Comparison of ENCODE assay signal across 1 cellular context in the genomic region with DNA sequence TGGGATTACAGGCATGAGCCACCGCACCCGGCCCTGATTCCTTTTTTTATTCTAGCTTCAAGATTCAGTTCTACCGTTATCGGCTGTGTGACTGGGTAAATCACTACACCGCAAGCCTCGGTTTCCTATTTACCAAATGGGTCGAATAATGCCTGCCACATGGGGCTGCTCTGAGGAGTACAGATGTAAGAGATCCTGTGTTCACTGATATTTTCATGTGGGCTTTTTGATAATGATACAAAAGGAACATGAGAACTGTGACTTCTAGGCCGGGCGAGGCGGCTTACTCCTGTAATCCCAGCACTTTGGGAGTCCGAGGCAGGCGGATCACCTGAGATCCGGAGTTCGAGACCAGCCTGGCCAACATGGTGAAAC.
TF ChIP-seq lines count a peak whose summit lies in the region.

No MANE protein-coding gene starts in this region.

TF ChIP-seq in HepG2, 621 proteins besides CTCF, POLR2A, EP300 and RAD21:
- TF ChIP-seq MZF1 (CRISPR knock-in tag; IDR thresholded peaks at IDR 0.05; ENCODE audit: borderline replicate concordance) (no peak), ZNF138 (CRISPR knock-in tag; IDR thresholded peaks at IDR 0.05; ENCODE audit: low read depth) (0 out of 2 replicates have a peak, but pooled peaks have one; percentile 2), NFKB2 (CRISPR knock-in tag; IDR thresholded peaks at IDR 0.05; ENCODE audit: borderline replicate concordance) (0 out of 2 replicates have a peak, but pooled peaks have one; percentile 7)
- TF ChIP-seq, protein P1, sequence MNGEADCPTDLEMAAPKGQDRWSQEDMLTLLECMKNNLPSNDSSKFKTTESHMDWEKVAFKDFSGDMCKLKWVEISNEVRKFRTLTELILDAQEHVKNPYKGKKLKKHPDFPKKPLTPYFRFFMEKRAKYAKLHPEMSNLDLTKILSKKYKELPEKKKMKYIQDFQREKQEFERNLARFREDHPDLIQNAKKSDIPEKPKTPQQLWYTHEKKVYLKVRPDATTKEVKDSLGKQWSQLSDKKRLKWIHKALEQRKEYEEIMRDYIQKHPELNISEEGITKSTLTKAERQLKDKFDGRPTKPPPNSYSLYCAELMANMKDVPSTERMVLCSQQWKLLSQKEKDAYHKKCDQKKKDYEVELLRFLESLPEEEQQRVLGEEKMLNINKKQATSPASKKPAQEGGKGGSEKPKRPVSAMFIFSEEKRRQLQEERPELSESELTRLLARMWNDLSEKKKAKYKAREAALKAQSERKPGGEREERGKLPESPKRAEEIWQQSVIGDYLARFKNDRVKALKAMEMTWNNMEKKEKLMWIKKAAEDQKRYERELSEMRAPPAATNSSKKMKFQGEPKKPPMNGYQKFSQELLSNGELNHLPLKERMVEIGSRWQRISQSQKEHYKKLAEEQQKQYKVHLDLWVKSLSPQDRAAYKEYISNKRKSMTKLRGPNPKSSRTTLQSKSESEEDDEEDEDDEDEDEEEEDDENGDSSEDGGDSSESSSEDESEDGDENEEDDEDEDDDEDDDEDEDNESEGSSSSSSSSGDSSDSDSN (CRISPR knock-in tag; IDR thresholded peaks at IDR 0.05) = no peak
